ENCODE assay signal across 23 cellular contexts in genomic region chr5:33756481-33756880, GRCh38.
"Had no signal": no experiment of that assay in that cellular context is flagged by ENCODE, and none has a peak within 500 bp of the region (broad histone marks: within the 10 kb centered on the region; RNA-seq: fewer than 3 reads in every experiment).

No MANE protein-coding gene starts in this region.

- H3K4me3 Mint-ChIP-seq: memory B cell had no signal

- H3K4me3 ChIP-seq: coronary artery, dorsolateral prefrontal cortex, esophagus muscularis mucosa, gastrocnemius medialis, heart right ventricle, left lung, lower lobe of right lung had no signal

- H3K27me3 ChIP-seq: esophagus muscularis mucosa, gastrocnemius medialis, heart right ventricle, left lung had no signal

- H3K9me3 ChIP-seq: esophagus muscularis mucosa, gastrocnemius medialis, heart right ventricle, left lung, lower lobe of right lung had no signal

- DNase-seq: dermis blood vessel endothelial cell; dorsolateral prefrontal cortex; effector CD4-positive, alpha-beta T cell; effector memory CD4-positive, alpha-beta T cell; foreskin melanocyte; gastrocnemius medialis; glutamatergic neuron; head of caudate nucleus; heart right ventricle; hippocampal formation; left cardiac atrium; left lung; left ventricle myocardium superior; lower lobe of right lung; mesendoderm; midbrain had no signal

- H3K4me1 ChIP-seq: esophagus muscularis mucosa, gastrocnemius medialis, left lung, lower lobe of right lung had no signal

- H3K27ac ChIP-seq: coronary artery, dorsolateral prefrontal cortex, esophagus muscularis mucosa, gastrocnemius medialis, heart right ventricle, left lung, lower lobe of right lung had no signal

- H3K36me3 ChIP-seq: esophagus muscularis mucosa, gastrocnemius medialis, heart right ventricle, left lung, lower lobe of right lung had no signal

- H3K27ac Mint-ChIP-seq: memory B cell had no signal

- H3K4me1 Mint-ChIP-seq: memory B cell had no signal

- FAIRE-seq: colon, endothelial cell of umbilical vein, islet of Langerhans, keratinocyte had no signal

- H3K9me3 Mint-ChIP-seq: memory B cell had no signal

- ATAC-seq: gastrocnemius medialis, heart right ventricle, left lung, left ventricle myocardium superior, lower lobe of right lung had no signal

- H3K36me3 Mint-ChIP-seq: memory B cell had no signal
